In the genomic region with DNA sequence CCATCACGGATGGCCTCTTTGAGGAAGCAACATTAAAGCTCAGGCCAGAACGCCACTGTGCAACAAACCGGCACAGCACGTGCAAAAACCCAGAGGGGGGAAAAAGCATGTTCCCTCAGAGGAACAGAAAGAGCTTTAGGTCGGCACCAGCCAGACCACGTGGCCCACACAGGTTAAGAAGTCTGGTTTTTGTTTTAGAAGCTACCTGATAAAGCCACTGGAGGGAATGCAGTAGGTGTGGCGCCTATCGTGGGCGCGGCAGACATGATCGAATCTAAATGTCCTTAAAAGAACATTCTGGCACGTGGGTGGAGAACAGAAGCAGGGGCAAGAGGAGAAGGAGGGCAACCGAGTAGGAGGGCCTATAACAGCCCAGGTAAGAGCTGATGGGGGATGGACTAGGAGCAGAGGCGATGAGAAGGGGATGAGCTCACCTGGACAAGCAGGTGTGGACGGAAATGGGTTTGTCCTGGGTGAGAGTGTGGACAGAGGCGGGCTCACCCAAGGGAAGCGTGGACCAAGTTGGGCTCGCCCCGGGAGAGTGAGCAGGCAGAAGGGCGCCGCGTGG, we compare ENCODE assay signal across 7 cellular contexts. TPM values are rescaled to one million over a fixed set of nuclear protein-coding genes. Genes with fewer than 3 reads are reported as not detected.
DNase-seq lines count a peak whose midpoint lies in the region; ATAC-seq and TF ChIP-seq lines count a peak whose summit lies in the region.
"Not testable (repeated sequence)": the region's sequence is repeated elsewhere in the genome, so short reads cannot be mapped to it uniquely, and the experiment has no call there.

No MANE protein-coding gene starts in this region.

- TF ChIP-seq POLR2A in gastrocnemius medialis (IDR thresholded peaks at IDR 0.05): not testable (repeated sequence)

- not testable (repeated sequence) for H3K27me3 ChIP-seq in SJCRH30; ascending aorta; lung (ENCODE audit: control insufficient read depth, insufficient read depth); gastrocnemius medialis

- intact Hi-C loops in ascending aorta (cut with DNase I); gastrocnemius medialis (cut with DNase I; ENCODE audit: low total_unique reads): not testable (repeated sequence)

- ATAC-seq in GM18511 (IDR thresholded peaks at IDR 0.05; ENCODE audit: unreplicated experiment) (peak; percentile 44), HG03159 (IDR thresholded peaks at IDR 0.05; ENCODE audit: unreplicated experiment) (peak; percentile 27), gastrocnemius medialis (peak; percentile 23 to 27)
- not testable (repeated sequence) for ATAC-seq in lung (ENCODE audit: insufficient read depth, low FRiP score)

- TF ChIP-seq CTCF in ascending aorta (IDR thresholded peaks at IDR 0.05); fibroblast of mammary gland (conservative IDR thresholded peaks at IDR 0.05; ENCODE audit: control insufficient read depth, insufficient read depth, low read depth, low read length); lung (IDR thresholded peaks at IDR 0.05; ENCODE audit: control extremely low read depth, extremely low read depth); gastrocnemius medialis (IDR thresholded peaks at IDR 0.05 in 4 of 5, conservative IDR thresholded peaks at IDR 0.05 in 1 of 5): not testable (repeated sequence)

- in situ Hi-C loops in gastrocnemius medialis (cut with MboI; ENCODE audit: low sequenced_read_pairs in 4 of 4): not testable (repeated sequence)

- not testable (repeated sequence) for DNase-seq in SJCRH30; ascending aorta (ENCODE audit: low spot score in 2 of 2); fibroblast of mammary gland (ENCODE audit: low read depth); lung (ENCODE audit: low spot score); gastrocnemius medialis

- H3K4me3 ChIP-seq in SJCRH30 (peak overlapping the region; percentile 100), ascending aorta (peak overlapping the region; percentile 94 to 96), fibroblast of mammary gland (ENCODE audit: control insufficient read depth, low read depth, low read length) (peak overlapping the region; percentile 61), lung (peak overlapping the region; percentile 81), gastrocnemius medialis (peak overlapping the region; percentile 66 to 89 (median 78))

- not testable (repeated sequence) for H3K9me3 ChIP-seq in SJCRH30 (replicated peaks); ascending aorta; lung (ENCODE audit: control insufficient read depth in 2 of 2, insufficient read depth in 1 of 2, low read length in 1 of 2); gastrocnemius medialis

- H3K36me3 ChIP-seq in SJCRH30 (peaks cover 53% of the 10 kb centered on the region), ascending aorta (peaks cover 30 to 32% of the 10 kb centered on the region in 2 donors), lung (ENCODE audit: control insufficient read depth in 2 of 2, insufficient read depth in 2 of 2, low read length in 2 of 2) (peaks cover 11 to 37% of the 10 kb centered on the region in 2 donors), gastrocnemius medialis (peaks cover 0 to 28% of the 10 kb centered on the region in 2 donors)

- WGBS in lung, 2 donors: 0 to 1% methylated on average over 9 to 12 of the region's 22 CpGs

- H3K27ac ChIP-seq in SJCRH30 (peak overlapping the region; percentile 71), ascending aorta (peak overlapping the region; percentile 43 to 53), gastrocnemius medialis (peak overlapping the region; percentile 41 to 74 (median 59))
- not testable (repeated sequence) for H3K27ac ChIP-seq in lung (ENCODE audit: low read depth in 1 of 2, low read length in 1 of 2)

- H3K4me1 ChIP-seq in SJCRH30; ascending aorta; lung (ENCODE audit: control insufficient read depth in 2 of 2, insufficient read depth in 2 of 2, low read length in 2 of 2); gastrocnemius medialis: not testable (repeated sequence)

RNA-seq across cellular contexts. Expression of a gene that starts 27.5 kb away (rescaled TPM):
- 6.9 and 7.2 TPM in 2 replicates for total RNA-seq in SJCRH30 (2014; rRNA removed; shearing (Covaris generic))
- 3.1 TPM for total RNA-seq in ascending aorta
- 1 to 10 TPM; 2.7 to 3.3 TPM for total RNA-seq in lung
- 1 to 10 TPM; 1.7 to 2.6 TPM for polyA plus RNA-seq in lung
- 10 to 100 TPM in 1 of 4 donors, 1 to 10 TPM in 1, under 1 TPM in 1, not detected in 1; 0.84 to 13.4 (median 1.7) TPM for total RNA-seq in gastrocnemius medialis

RNA-seq across cellular contexts. Expression of a gene that starts 33.4 kb away (rescaled TPM):
- total RNA-seq in SJCRH30 (2014; rRNA removed; shearing (Covaris generic)): 74.8 and 75.8 TPM in 2 replicates
- total RNA-seq in ascending aorta: 22.9 TPM
- total RNA-seq in lung: 10 to 100 TPM; 41.1 to 62.1 TPM
- 10 to 100 TPM; 20.5 to 44.3 TPM for polyA plus RNA-seq in lung
- 10 to 100 TPM; 19.7 to 28.7 (median 23.0) TPM for total RNA-seq in gastrocnemius medialis

RNA-seq across cellular contexts. Expression of a gene that starts 59.1 kb away (rescaled TPM):
- total RNA-seq in SJCRH30 (2014; rRNA removed; shearing (Covaris generic)): 0.51 and 1.2 TPM in 2 replicates
- total RNA-seq in ascending aorta (not detected), lung (1 to 10 TPM in 1 of 2 donors, under 1 TPM in 1; 0.82 to 1.1 TPM), gastrocnemius medialis (not detected)
- polyA plus RNA-seq in lung: under 1 TPM in 1 of 2 donors, not detected in 1; 0.16 TPM
